In genomic region chr5:174527936-174528557, GRCh38 we compare ENCODE assay signal across 14 cellular contexts.
"Had no signal": no experiment of that assay in that cellular context is flagged by ENCODE, and none has a peak within 500 bp of the region (broad histone marks: within the 10 kb centered on the region; RNA-seq: fewer than 3 reads in every experiment).

No MANE protein-coding gene starts in this region.

- H3K9me3 ChIP-seq: adrenal gland, left ventricle myocardium inferior, sigmoid colon, suprapubic skin, upper lobe of right lung had no signal

- DNase-seq: activated CD4-positive, alpha-beta T cell treated with anti-CD3 and anti-CD28 coated beads, Interleukin-2, amount 10 ng/mL, durations not matched to agents 7 days and 5 days; activated CD4-positive, CD25-positive, alpha-beta regulatory T cell; activated naive CD4-positive, alpha-beta T cell treated with anti-CD3 and anti-CD28 coated beads, Interleukin-2, amount 50 U/mL, for 16 hours; adrenal gland; foreskin keratinocyte; head of caudate nucleus; left ventricle myocardium inferior; nephron progenitor cell; sigmoid colon; stimulated activated CD4-positive, alpha-beta T cell treated with anti-CD3 and anti-CD28 coated beads, Interleukin-12 subunit alpha, Interleukin-12 subunit beta, amount 100 ng/mL, for 4 hours; stimulated activated naive CD8-positive, alpha-beta T cell treated with anti-CD3 and anti-CD28 coated beads, Interleukin-15, Interleukin-2, amounts not matched to agents 100 U/mL and 50 U/mL, for 24 hours; upper lobe of right lung had no signal

- H3K36me3 Mint-ChIP-seq: memory B cell had no signal

- H3K27me3 ChIP-seq: adrenal gland, foreskin keratinocyte had no signal

- H3K4me3 Mint-ChIP-seq: activated CD4-positive, alpha-beta T cell treated with anti-CD3 and anti-CD28 coated beads, Interleukin-2, amount 10 ng/mL, durations not matched to agents 7 days and 5 days; memory B cell; nephron progenitor cell had no signal

- H3K36me3 ChIP-seq: adrenal gland, left ventricle myocardium inferior, sigmoid colon, suprapubic skin, upper lobe of right lung had no signal

- H3K27ac Mint-ChIP-seq: activated CD4-positive, alpha-beta T cell treated with anti-CD3 and anti-CD28 coated beads, Interleukin-2, amount 10 ng/mL, durations not matched to agents 7 days and 5 days; memory B cell; nephron progenitor cell had no signal

- H3K4me3 ChIP-seq: adrenal gland, left ventricle myocardium inferior, sigmoid colon, suprapubic skin, upper lobe of right lung had no signal

- H3K27ac ChIP-seq: adrenal gland, foreskin keratinocyte, left ventricle myocardium inferior, sigmoid colon, suprapubic skin, upper lobe of right lung had no signal

- ATAC-seq: foreskin keratinocyte; stimulated activated naive CD8-positive, alpha-beta T cell treated with anti-CD3 and anti-CD28 coated beads, Interleukin-15, Interleukin-2, amounts not matched to agents 100 U/mL and 50 U/mL, for 24 hours; upper lobe of right lung had no signal

- H3K9me3 Mint-ChIP-seq: nephron progenitor cell had no signal

- H3K4me1 Mint-ChIP-seq: memory B cell had no signal
